In the genomic region with DNA sequence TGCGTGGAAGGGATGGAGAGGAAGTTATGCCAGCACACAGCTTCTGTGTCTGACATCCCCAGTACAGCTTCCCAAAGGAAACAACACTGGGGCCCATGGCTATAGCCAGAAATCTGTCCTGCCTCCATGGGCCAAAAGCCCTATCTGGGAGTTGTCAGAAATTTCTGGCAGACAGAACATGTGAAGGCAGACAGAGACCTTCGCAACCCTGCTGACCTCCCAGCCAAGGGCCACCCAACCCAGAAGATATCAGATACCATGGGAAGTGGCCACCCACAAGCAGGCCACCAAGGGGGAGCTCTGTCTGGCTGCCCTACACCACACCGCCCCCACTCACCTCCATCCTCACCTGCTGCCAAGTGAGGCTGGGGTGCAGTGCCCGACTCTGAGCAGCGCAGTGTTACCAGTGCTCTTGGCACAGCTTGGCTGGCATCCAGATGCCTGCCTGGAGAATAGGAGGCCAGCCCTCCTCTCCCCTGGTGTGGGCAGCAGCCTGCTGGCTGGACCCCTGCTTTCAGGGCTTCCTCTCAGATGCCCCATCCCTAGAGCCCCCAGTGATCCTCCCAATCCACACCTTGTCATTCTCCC, we compare ENCODE assay signal across 20 cellular contexts.
"Had no signal": no experiment of that assay in that cellular context is flagged by ENCODE, and none has a peak within 500 bp of the region (broad histone marks: within the 10 kb centered on the region; RNA-seq: fewer than 3 reads in every experiment).

No MANE protein-coding gene starts in this region.

- H3K27ac Mint-ChIP-seq: activated CD4-positive, alpha-beta T cell treated with anti-CD3 and anti-CD28 coated beads, Interleukin-2, amount 10 ng/mL, durations not matched to agents 7 days and 5 days; activated CD8-positive, alpha-beta memory T cell treated with anti-CD3 and anti-CD28 coated beads, Interleukin-2, amount 10 ng/mL, durations not matched to agents 7 days and 5 days; activated CD8-positive, alpha-beta T cell treated with anti-CD3 and anti-CD28 coated beads for 36 hours; activated naive CD4-positive, alpha-beta T cell treated with anti-CD3 and anti-CD28 coated beads, Interleukin-2, amount 10 ng/mL, durations not matched to agents 7 days and 5 days; nephron progenitor cell; T-helper 2 cell treated with Interferon-gamma antibody and Interleukin-4, amounts not matched to agents 5 μg/mL and 100 μg/mL, for 36 hours had no signal

- H3K4me1 ChIP-seq: right lobe of liver had no signal

- H3K4me3 Mint-ChIP-seq: activated CD4-positive, alpha-beta T cell treated with anti-CD3 and anti-CD28 coated beads, Interleukin-2, amount 10 ng/mL, durations not matched to agents 7 days and 5 days; activated CD8-positive, alpha-beta memory T cell treated with anti-CD3 and anti-CD28 coated beads, Interleukin-2, amount 10 ng/mL, durations not matched to agents 7 days and 5 days; activated CD8-positive, alpha-beta T cell treated with anti-CD3 and anti-CD28 coated beads for 36 hours; activated naive CD4-positive, alpha-beta T cell treated with anti-CD3 and anti-CD28 coated beads, Interleukin-2, amount 10 ng/mL, durations not matched to agents 7 days and 5 days; nephron progenitor cell; T-helper 2 cell treated with Interferon-gamma antibody and Interleukin-4, amounts not matched to agents 5 μg/mL and 100 μg/mL, for 36 hours had no signal

- H3K36me3 ChIP-seq: left lung, right lobe of liver, transverse colon had no signal

- H3K27ac ChIP-seq: left lung, right lobe of liver, skin epidermis, transverse colon, VCaP had no signal

- DNase-seq: activated CD4-positive, alpha-beta T cell treated with anti-CD3 and anti-CD28 coated beads, Interleukin-2, amount 10 ng/mL, durations not matched to agents 7 days and 5 days; activated CD4-positive, CD25-positive, alpha-beta regulatory T cell treated with anti-CD3 and anti-CD28 coated beads, Interleukin-2, amount 50 U/mL, for 72 hours; activated CD8-positive, alpha-beta memory T cell treated with anti-CD3 and anti-CD28 coated beads, Interleukin-2, amount 10 ng/mL, durations not matched to agents 7 days and 5 days; activated CD8-positive, alpha-beta T cell treated with anti-CD3 and anti-CD28 coated beads for 36 hours; activated effector memory CD4-positive, alpha-beta T cell treated with anti-CD3 and anti-CD28 coated beads, Interleukin-2, amount 50 U/mL, for 16 hours; activated naive CD4-positive, alpha-beta T cell treated with anti-CD3 and anti-CD28 coated beads, Interleukin-2, amount 10 ng/mL, durations not matched to agents 7 days and 5 days; activated T-cell treated with anti-CD3 and anti-CD28 coated beads for 4 hours; amygdala; cerebellar nuclear complex; cortex of kidney; left lung; midbrain; nephron progenitor cell; occipital lobe; right lobe of liver; stimulated activated CD4-positive, alpha-beta T cell treated with anti-CD3 and anti-CD28 coated beads, Interleukin-1b, Interleukin-23, amount 100 ng/mL, for 48 hours; transverse colon had no signal

- H3K4me3 ChIP-seq: left lung, right lobe of liver, skin epidermis, transverse colon had no signal

- H3K9me3 Mint-ChIP-seq: activated CD4-positive, alpha-beta T cell treated with anti-CD3 and anti-CD28 coated beads, Interleukin-2, amount 10 ng/mL, durations not matched to agents 7 days and 5 days; activated CD8-positive, alpha-beta T cell treated with anti-CD3 and anti-CD28 coated beads for 36 hours; activated naive CD4-positive, alpha-beta T cell treated with anti-CD3 and anti-CD28 coated beads, Interleukin-2, amount 10 ng/mL, durations not matched to agents 7 days and 5 days; nephron progenitor cell; T-helper 2 cell treated with Interferon-gamma antibody and Interleukin-4, amounts not matched to agents 5 μg/mL and 100 μg/mL, for 36 hours had no signal

- H3K36me3 Mint-ChIP-seq: activated CD8-positive, alpha-beta memory T cell treated with anti-CD3 and anti-CD28 coated beads, Interleukin-2, amount 10 ng/mL, durations not matched to agents 7 days and 5 days; activated naive CD4-positive, alpha-beta T cell treated with anti-CD3 and anti-CD28 coated beads, Interleukin-2, amount 10 ng/mL, durations not matched to agents 7 days and 5 days had no signal

- H3K27me3 ChIP-seq: left lung, right lobe of liver, transverse colon had no signal

- ATAC-seq: activated CD8-positive, alpha-beta memory T cell treated with anti-CD3 and anti-CD28 coated beads, Interleukin-2, amount 10 ng/mL, durations not matched to agents 7 days and 5 days; activated CD8-positive, alpha-beta T cell treated with anti-CD3 and anti-CD28 coated beads for 36 hours; left lung; right lobe of liver had no signal

- H3K4me1 Mint-ChIP-seq: activated CD4-positive, alpha-beta T cell treated with anti-CD3 and anti-CD28 coated beads, Interleukin-2, amount 10 ng/mL, durations not matched to agents 7 days and 5 days; activated CD8-positive, alpha-beta memory T cell treated with anti-CD3 and anti-CD28 coated beads, Interleukin-2, amount 10 ng/mL, durations not matched to agents 7 days and 5 days; activated naive CD4-positive, alpha-beta T cell treated with anti-CD3 and anti-CD28 coated beads, Interleukin-2, amount 10 ng/mL, durations not matched to agents 7 days and 5 days had no signal

- H3K27me3 Mint-ChIP-seq: activated CD8-positive, alpha-beta T cell treated with anti-CD3 and anti-CD28 coated beads for 36 hours had no signal

- H3K9me3 ChIP-seq: left lung, right lobe of liver, transverse colon had no signal
